Comparison of ENCODE assay signal across 1 cellular context in genomic region chr6:35342258-35343091, GRCh38.
TF ChIP-seq lines count a peak whose summit lies in the region.

PPARD (plus strand) TSS chr6:35342558; CDS start chr6:35411088, 68,530 bp downstream.

TF ChIP-seq in HEK293, 187 proteins besides CTCF, POLR2A, EP300 and RAD21 (continued from another document and continues in another):
- TF ChIP-seq ZNF174 (tag by site-specific recombination; IDR thresholded peaks at IDR 0.05): no peak
- TF ChIP-seq ZNF501 (tag by site-specific recombination; IDR thresholded peaks at IDR 0.05): 0 out of 2 replicates have a peak, but pooled peaks have one; percentile 46
- no peak for TF ChIP-seq PRDM1 (tag by site-specific recombination; IDR thresholded peaks at IDR 0.05)
- no peak for TF ChIP-seq HOXD13 (CRISPR knock-in tag; IDR thresholded peaks at IDR 0.05; ENCODE audit: borderline replicate concordance)
- no peak for TF ChIP-seq ZNF776 (tag by site-specific recombination; IDR thresholded peaks at IDR 0.05; ENCODE audit: borderline replicate concordance)
- 0 out of 2 replicates have a peak, but pooled peaks have one; percentile 41 for TF ChIP-seq ZBTB20 (tag by site-specific recombination; IDR thresholded peaks at IDR 0.05)
- no peak for TF ChIP-seq YY1 (tag by site-specific recombination; IDR thresholded peaks at IDR 0.05)
- no peak for TF ChIP-seq TRIM28 (IDR thresholded peaks at IDR 0.05; ENCODE audit: borderline replicate concordance, low read length)
- peak; percentile 77; the same call in 1 of the 2 replicates for TF ChIP-seq PBX3 (CRISPR knock-in tag; IDR thresholded peaks at IDR 0.05)
- no peak for TF ChIP-seq ZNF626 (tag by site-specific recombination; IDR thresholded peaks at IDR 0.05)
- TF ChIP-seq ZNF837 (tag by site-specific recombination; IDR thresholded peaks at IDR 0.05): no peak
- peak; percentile 6; the same call in 1 of the 2 replicates for TF ChIP-seq GLIS1 (tag by site-specific recombination; IDR thresholded peaks at IDR 0.05)
- no peak for TF ChIP-seq ZNF658 (tag by site-specific recombination; IDR thresholded peaks at IDR 0.05)
- TF ChIP-seq ZNF248 (tag by site-specific recombination; IDR thresholded peaks at IDR 0.05): no peak
- TF ChIP-seq ZSCAN4 (tag by site-specific recombination; IDR thresholded peaks at IDR 0.05): no peak
- peak; percentile 27; the same call in 1 of the 2 replicates for TF ChIP-seq ZIC2 (tag by site-specific recombination; IDR thresholded peaks at IDR 0.05)
- no peak for TF ChIP-seq KLF7 (tag by site-specific recombination; IDR thresholded peaks at IDR 0.05; ENCODE audit: borderline replicate concordance)
- no peak for TF ChIP-seq ZFP41 (tag by site-specific recombination; IDR thresholded peaks at IDR 0.05; ENCODE audit: borderline replicate concordance)
- no peak for TF ChIP-seq BCL11B (tag by site-specific recombination; IDR thresholded peaks at IDR 0.05; ENCODE audit: low read depth)
- no peak for TF ChIP-seq ZNF146 (tag by site-specific recombination; IDR thresholded peaks at IDR 0.05)
- no peak for TF ChIP-seq ZNF473 (tag by site-specific recombination; IDR thresholded peaks at IDR 0.05)
- no peak for TF ChIP-seq ZNF514 (tag by site-specific recombination; IDR thresholded peaks at IDR 0.05)
- TF ChIP-seq ZNF157 (tag by site-specific recombination; IDR thresholded peaks at IDR 0.05): no peak
- no peak for TF ChIP-seq ZNF302 (tag by site-specific recombination; IDR thresholded peaks at IDR 0.05; ENCODE audit: low read depth)
- no peak for TF ChIP-seq ZNF114 (tag by site-specific recombination; IDR thresholded peaks at IDR 0.05)
- TF ChIP-seq HOXC10 (CRISPR knock-in tag; IDR thresholded peaks at IDR 0.05): no peak
- no peak for TF ChIP-seq ZNF555 (tag by site-specific recombination; conservative IDR thresholded peaks at IDR 0.05)
- TF ChIP-seq ZNF48 (tag by site-specific recombination; IDR thresholded peaks at IDR 0.05): no peak
- no peak for TF ChIP-seq BCL11A (tag by site-specific recombination; IDR thresholded peaks at IDR 0.05; ENCODE audit: low read depth)
- TF ChIP-seq ZNF629 (tag by site-specific recombination; IDR thresholded peaks at IDR 0.05): peak; percentile 90
- no peak for TF ChIP-seq ZNF677 (tag by site-specific recombination; IDR thresholded peaks at IDR 0.05)
- peak; percentile 63 for TF ChIP-seq PATZ1 (tag by site-specific recombination; IDR thresholded peaks at IDR 0.05)
- no peak for TF ChIP-seq ZNF121 (tag by site-specific recombination; IDR thresholded peaks at IDR 0.05)
- no peak for TF ChIP-seq ZNF16 (tag by site-specific recombination; IDR thresholded peaks at IDR 0.05; ENCODE audit: low read depth)
- no peak for TF ChIP-seq ZBTB10 (tag by site-specific recombination; IDR thresholded peaks at IDR 0.05)
- no peak; the same call in 1 of the 2 replicates for TF ChIP-seq ZSCAN30 (tag by site-specific recombination; IDR thresholded peaks at IDR 0.05)
- TF ChIP-seq ZNF561 (tag by site-specific recombination; IDR thresholded peaks at IDR 0.05; ENCODE audit: borderline replicate concordance): no peak
- no peak for TF ChIP-seq ZNF747 (tag by site-specific recombination; IDR thresholded peaks at IDR 0.05)
- TF ChIP-seq ZNF169 (tag by site-specific recombination; IDR thresholded peaks at IDR 0.05): no peak
- peak; percentile 70; the same call in 1 of the 2 replicates for TF ChIP-seq WT1 (tag by site-specific recombination; IDR thresholded peaks at IDR 0.05)
- TF ChIP-seq SP2 (tag by site-specific recombination; IDR thresholded peaks at IDR 0.05): peak; percentile 93
- TF ChIP-seq ZNF510 (tag by site-specific recombination; IDR thresholded peaks at IDR 0.05; ENCODE audit: insufficient replicate concordance): no peak
- TF ChIP-seq ZEB2 (tag by site-specific recombination; IDR thresholded peaks at IDR 0.05): peak; percentile 54; the same call in 1 of the 2 replicates
- TF ChIP-seq ZNF610 (tag by site-specific recombination; IDR thresholded peaks at IDR 0.05; ENCODE audit: borderline replicate concordance): no peak
- no peak for TF ChIP-seq AEBP2 (tag by site-specific recombination; IDR thresholded peaks at IDR 0.05; ENCODE audit: borderline replicate concordance)
- TF ChIP-seq ZXDB (tag by site-specific recombination; IDR thresholded peaks at IDR 0.05): no peak
- TF ChIP-seq PRDM6 (tag by site-specific recombination; IDR thresholded peaks at IDR 0.05): no peak
- TF ChIP-seq GLI2 (tag by site-specific recombination; IDR thresholded peaks at IDR 0.05; ENCODE audit: borderline replicate concordance, low read depth): no peak
- no peak for TF ChIP-seq ZNF530 (tag by site-specific recombination; IDR thresholded peaks at IDR 0.05; ENCODE audit: low read depth)
- peak; percentile 75 for TF ChIP-seq ZNF335 (tag by site-specific recombination; conservative IDR thresholded peaks at IDR 0.05)
- TF ChIP-seq ZNF133 (tag by site-specific recombination; IDR thresholded peaks at IDR 0.05): no peak
- no peak for TF ChIP-seq ZNF518A (tag by site-specific recombination; conservative IDR thresholded peaks at IDR 0.05; ENCODE audit: low read depth)
- TF ChIP-seq ZNF112 (tag by site-specific recombination; IDR thresholded peaks at IDR 0.05): no peak
- no peak for TF ChIP-seq YY2 (tag by site-specific recombination; IDR thresholded peaks at IDR 0.05)
- no peak for TF ChIP-seq ZNF544 (tag by site-specific recombination; IDR thresholded peaks at IDR 0.05)
- TF ChIP-seq ZNF701 (tag by site-specific recombination; IDR thresholded peaks at IDR 0.05): no peak
- TF ChIP-seq ZNF513 (tag by site-specific recombination; IDR thresholded peaks at IDR 0.05): no peak
